Comparison of ENCODE assay signal across 9 cellular contexts in the genomic region with DNA sequence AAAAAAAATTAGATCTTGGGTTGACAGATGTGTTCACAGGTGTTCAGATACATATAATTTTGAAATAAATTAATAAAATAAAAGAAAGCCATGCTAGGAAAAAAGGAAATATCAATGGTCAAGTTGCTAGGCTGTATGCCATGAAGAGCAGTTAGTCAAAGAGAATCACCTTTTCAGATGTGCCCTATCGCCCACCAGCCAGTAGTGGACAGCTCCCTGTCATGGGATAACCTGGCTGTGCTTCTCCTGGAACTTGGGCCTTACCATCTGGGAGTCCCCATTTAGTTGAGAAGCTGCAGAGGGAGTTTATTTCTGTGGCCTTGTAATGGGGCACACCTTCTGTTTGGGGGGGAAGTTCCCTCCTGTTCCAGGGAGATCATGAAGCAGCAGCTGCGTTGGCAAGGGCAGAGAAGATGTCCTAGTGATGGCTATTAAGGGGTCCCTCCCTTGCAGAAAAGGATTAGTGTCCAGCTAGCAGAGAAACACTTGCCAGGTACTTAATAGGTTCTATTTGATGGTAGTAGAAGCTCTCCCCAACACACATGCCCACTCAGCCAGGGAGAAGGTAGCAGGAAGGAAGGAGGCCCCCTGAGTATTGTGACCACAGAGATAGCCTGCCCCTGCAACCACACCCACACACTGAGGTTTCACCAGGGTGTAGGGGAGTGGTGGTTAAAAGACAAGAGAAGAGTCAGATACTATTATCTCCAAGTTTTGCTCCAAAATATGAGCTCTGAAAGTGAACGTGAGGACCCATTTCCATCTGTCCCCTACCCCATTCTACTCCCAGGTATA.
A peak's percentile ranks its signal among the peaks of the same experiment; 100 is the strongest.
DNase-seq lines count a peak whose midpoint lies in the region; ATAC-seq and TF ChIP-seq lines count a peak whose summit lies in the region.
"Had no signal": no experiment of that assay in that cellular context is flagged by ENCODE, and none has a peak within 500 bp of the region (broad histone marks: within the 10 kb centered on the region; RNA-seq: fewer than 3 reads in every experiment).

No MANE protein-coding gene starts in this region.

- no peak overlapping the region for H3K4me3 ChIP-seq in OCI-LY1 (ENCODE audit: low read depth, low read length, poor library complexity, severe bottlenecking)
- H3K4me3 ChIP-seq: ovary had no signal

- no peak overlapping the region for H3K9ac ChIP-seq in OCI-LY1 (ENCODE audit: low read length)

- H3K9me2 ChIP-seq in OCI-LY1 (ENCODE audit: low read depth, low read length) = no peaks in the 10 kb centered on the region

- no peaks in the 10 kb centered on the region for H3K9me3 ChIP-seq in OCI-LY1 (ENCODE audit: low read length)
- H3K9me3 ChIP-seq: ovary had no signal

- no peak for TF ChIP-seq CTCF in OCI-LY1 (IDR thresholded peaks at IDR 0.05; ENCODE audit: low read length)

- H3K4me3 Mint-ChIP-seq in activated CD4-positive, alpha-beta T cell treated with anti-CD3 and anti-CD28 coated beads, Interleukin-2, amount 10 ng/mL, durations not matched to agents 24 days and 14 days = peak overlapping the region; percentile 66

- H4K20me1 ChIP-seq in OCI-LY1 (ENCODE audit: insufficient read depth, low read length) = no peaks in the 10 kb centered on the region

- H3K27ac Mint-ChIP-seq in activated CD4-positive, alpha-beta T cell treated with anti-CD3 and anti-CD28 coated beads, Interleukin-2, amount 10 ng/mL, durations not matched to agents 24 days and 14 days = peak overlapping the region; percentile 75

- H3K27me3 ChIP-seq in OCI-LY1 (ENCODE audit: insufficient read depth, low read length) = no peaks in the 10 kb centered on the region
- H3K27me3 ChIP-seq: ovary had no signal

- DNase-seq in activated CD4-positive, alpha-beta T cell treated with anti-CD3 and anti-CD28 coated beads, Interleukin-2, amount 10 ng/mL, durations not matched to agents 24 days and 14 days = peak; percentile 74
- no peak for DNase-seq in activated CD4-positive, alpha-beta T cell treated with anti-CD3 and anti-CD28 coated beads, Interleukin-2, amount 50 U/mL, for 4 hours
- DNase-seq in stimulated activated CD8-positive, alpha-beta memory T cell treated with anti-CD3 and anti-CD28 coated beads, Interleukin-4, amount 100 ng/mL, for 48 hours = peak; percentile 68
- DNase-seq in NCI-H524 (lab: John Stamatoyannopoulos, UW) (no peak), foreskin melanocyte (no peak), kidney glomerular epithelial cell (lab: John Stamatoyannopoulos, UW) (no peak)
- DNase-seq: ovary had no signal

- H3K27me3 Mint-ChIP-seq in activated CD4-positive, alpha-beta T cell treated with anti-CD3 and anti-CD28 coated beads, Interleukin-2, amount 10 ng/mL, durations not matched to agents 24 days and 14 days = no peaks in the 10 kb centered on the region

- peaks cover 2% of the 10 kb centered on the region for H3K36me3 Mint-ChIP-seq in activated CD4-positive, alpha-beta T cell treated with anti-CD3 and anti-CD28 coated beads, Interleukin-2, amount 10 ng/mL, durations not matched to agents 24 days and 14 days (ENCODE audit: low read depth)

- H3K36me3 ChIP-seq in OCI-LY1 (ENCODE audit: insufficient read depth, low read length) = no peaks in the 10 kb centered on the region
- H3K36me3 ChIP-seq: ovary had no signal

- ATAC-seq in HG02852 (IDR thresholded peaks at IDR 0.05; ENCODE audit: unreplicated experiment) = peak; percentile 67

- H2AFZ ChIP-seq in OCI-LY1 (ENCODE audit: low read length) = no peak overlapping the region

- H3K27ac ChIP-seq in OCI-LY1 (ENCODE audit: low read depth, low read length, poor library complexity, severe bottlenecking) = no peak overlapping the region
- H3K27ac ChIP-seq: ovary had no signal

- peaks cover 26% of the 10 kb centered on the region for H3K4me1 ChIP-seq in OCI-LY1 (ENCODE audit: insufficient read depth, low read length, severe bottlenecking)

- H3K4me1 Mint-ChIP-seq in activated CD4-positive, alpha-beta T cell treated with anti-CD3 and anti-CD28 coated beads, Interleukin-2, amount 10 ng/mL, durations not matched to agents 24 days and 14 days = peaks cover 30% of the 10 kb centered on the region

- no peaks in the 10 kb centered on the region for H3F3A ChIP-seq in OCI-LY1 (ENCODE audit: insufficient read depth, low read length)

- intact Hi-C loops in activated CD4-positive, alpha-beta T cell treated with anti-CD3 and anti-CD28 coated beads, Interleukin-2, amount 10 ng/mL, durations not matched to agents 24 days and 14 days (cut with micrococcal nuclease) = no loop called here

- H3K79me2 ChIP-seq in OCI-LY1 (ENCODE audit: insufficient read depth, low read length) = no peaks in the 10 kb centered on the region

- peak overlapping the region; percentile 34; the same call in 1 of the 2 replicates for H3K4me2 ChIP-seq in OCI-LY1 (ENCODE audit: low read length)

- no peaks in the 10 kb centered on the region for H3K9me3 Mint-ChIP-seq in activated CD4-positive, alpha-beta T cell treated with anti-CD3 and anti-CD28 coated beads, Interleukin-2, amount 10 ng/mL, durations not matched to agents 24 days and 14 days

Comparison
In these comparisons a context has a peak if more than half of its experiments do, and no peak if none do; other contexts are left out.
1. DNase-seq: peak in activated CD4-positive, alpha-beta T cell treated with anti-CD3 and anti-CD28 coated beads, Interleukin-2, amount 10 ng/mL, durations not matched to agents 24 days and 14 days (single experiment) and stimulated activated CD8-positive, alpha-beta memory T cell treated with anti-CD3 and anti-CD28 coated beads, Interleukin-4, amount 100 ng/mL, for 48 hours (single experiment); none in activated CD4-positive, alpha-beta T cell treated with anti-CD3 and anti-CD28 coated beads, Interleukin-2, amount 50 U/mL, for 4 hours (0 of 2), NCI-H524 (0 of 2), foreskin melanocyte (single experiment) and kidney glomerular epithelial cell (single experiment).